Comparison of ENCODE assay signal across 11 cellular contexts in genomic region chr14:69572634-69573135, GRCh38. TPM values are rescaled to one million over a fixed set of nuclear protein-coding genes. Genes with fewer than 3 reads are reported as not detected.
DNase-seq lines count a peak whose midpoint lies in the region; TF ChIP-seq lines count a peak whose summit lies in the region.
"Had no signal": no experiment of that assay in that cellular context is flagged by ENCODE, and none has a peak within 500 bp of the region (broad histone marks: within the 10 kb centered on the region; RNA-seq: fewer than 3 reads in every experiment).

No MANE protein-coding gene starts in this region.

- peaks cover 3% of the 10 kb centered on the region for H3K27me3 Mint-ChIP-seq in Caco-2 (ENCODE audit: insufficient read depth, unreplicated experiment)

- no peak overlapping the region for H3K27ac Mint-ChIP-seq in Caco-2 (ENCODE audit: unreplicated experiment)
- H3K27ac Mint-ChIP-seq: natural killer cell had no signal

- H3K4me1 Mint-ChIP-seq in Caco-2 (ENCODE audit: low read depth, unreplicated experiment): peaks cover 31% of the 10 kb centered on the region

- no peak for TF ChIP-seq POLR2A in esophagus muscularis mucosa (IDR thresholded peaks at IDR 0.05; ENCODE audit: low read depth)

- H3K9me3 Mint-ChIP-seq in Caco-2 (ENCODE audit: unreplicated experiment): no peaks in the 10 kb centered on the region
- H3K9me3 Mint-ChIP-seq: natural killer cell had no signal

- no peak for TF ChIP-seq EP300 in esophagus muscularis mucosa (IDR thresholded peaks at IDR 0.05)

- CTCF ChIA-PET in Caco-2 (lab: Charles Lee): interaction anchor here (0.6 to 3.4 kb wide), 6 partner anchors 36 to 98 kb away, joined by 3 to 26 read pairs (median 4); no protein-coding TSS in a partner anchor

- H3K9me3 ChIP-seq in Caco-2 (no peaks in the 10 kb centered on the region), esophagus muscularis mucosa (no peaks in the 10 kb centered on the region), smooth muscle cell (replicated peaks; ENCODE audit: low read depth) (no peaks in the 10 kb centered on the region)

- H3K4me3 ChIP-seq in Caco-2 (ENCODE audit: low read depth, low read length) (peak overlapping the region; percentile 51), esophagus muscularis mucosa (peak overlapping the region; percentile 50 to 62 (median 54)), smooth muscle cell (peak overlapping the region; percentile 40)

- TF ChIP-seq CTCF in Caco-2 (IDR thresholded peaks at IDR 0.05; ENCODE audit: insufficient read depth in 1 of 2, low read depth in 1 of 2, low read length in 1 of 2, severe bottlenecking in 1 of 2, unreplicated experiment in 1 of 2): no peak
- TF ChIP-seq CTCF in esophagus muscularis mucosa (IDR thresholded peaks at IDR 0.05): no peak
- TF ChIP-seq CTCF in smooth muscle cell (IDR thresholded peaks at IDR 0.05; ENCODE audit: borderline replicate concordance, insufficient read depth, poor library complexity, severe bottlenecking): no peak

- peak overlapping the region; percentile 86 for H3K4me2 ChIP-seq in smooth muscle cell

- DNase-seq in Caco-2 (no peak), HuH-7 (ENCODE audit: low spot score) (peak; percentile 25), esophagus muscularis mucosa (ENCODE audit: extremely low spot score) (no peak), smooth muscle cell (lab: John Stamatoyannopoulos, UW; ENCODE audit: unreplicated experiment) (no peak), NCI-H1105 treated with DMSO at 0.1 percent for 48 hours (lab: John Stamatoyannopoulos, UW) (no peak), NCI-H187 treated with DMSO at 0.1 percent for 48 hours (lab: John Stamatoyannopoulos, UW) (no peak), HK-2 (ENCODE audit: unreplicated experiment) (no peak)
- DNase-seq: cortex of kidney, hypothalamus, natural killer cell had no signal

- no peak overlapping the region for H3K9ac ChIP-seq in smooth muscle cell (ENCODE audit: low read depth)

- H3K27me3 ChIP-seq in Caco-2 (replicated peaks; ENCODE audit: control insufficient read depth, insufficient read depth, low read length) (no peaks in the 10 kb centered on the region), esophagus muscularis mucosa (peaks cover 0 to 96% (median 57%) of the 10 kb centered on the region in 4 donors), smooth muscle cell (ENCODE audit: low read depth) (peaks cover 88% of the 10 kb centered on the region)

- H3K36me3 Mint-ChIP-seq in Caco-2 (ENCODE audit: insufficient read depth, unreplicated experiment): peaks cover 4% of the 10 kb centered on the region
- H3K36me3 Mint-ChIP-seq: natural killer cell had no signal

- no peak overlapping the region for H2AFZ ChIP-seq in smooth muscle cell (ENCODE audit: low read depth)

- H4K20me1 ChIP-seq in smooth muscle cell (ENCODE audit: low read depth): no peaks in the 10 kb centered on the region

- no peaks in the 10 kb centered on the region for H3F3A ChIP-seq in smooth muscle cell (ENCODE audit: low read depth)

- POLR2A ChIA-PET in Caco-2 (lab: Charles Lee): interaction anchor here (0.5 kb wide), 1 partner anchor 12 kb away, joined by 5 read pairs; no protein-coding TSS in a partner anchor

- H3K4me1 ChIP-seq in Caco-2 (peaks cover 46% of the 10 kb centered on the region), esophagus muscularis mucosa (peaks cover 28 to 43% (median 39%) of the 10 kb centered on the region in 4 donors), smooth muscle cell (ENCODE audit: low read depth) (no peaks in the 10 kb centered on the region)

- H3K4me3 Mint-ChIP-seq in Caco-2 (ENCODE audit: unreplicated experiment): peak overlapping the region; percentile 74

- intact Hi-C loops in Caco-2 (cut with micrococcal nuclease; ENCODE audit: unreplicated experiment) (loop anchor here (5.0 kb wide), 1 partner anchor 330 kb away; no protein-coding TSS in a partner anchor), esophagus muscularis mucosa (cut with DNase I) (loop anchor here (5.0 kb wide), 1 partner anchor 35 kb away; no protein-coding TSS in a partner anchor)

- no TSS peak for BruUV-seq in Caco-2 (replicated peaks; lab: Mats Ljungman, UMichigan)

- H3K79me2 ChIP-seq in smooth muscle cell (ENCODE audit: low read depth): no peaks in the 10 kb centered on the region

- no peaks in the 10 kb centered on the region for H3K36me3 ChIP-seq in Caco-2 (ENCODE audit: control insufficient read depth, insufficient read depth, low read length)
- H3K36me3 ChIP-seq in esophagus muscularis mucosa: no peaks in the 10 kb centered on the region
- H3K36me3 ChIP-seq in smooth muscle cell (ENCODE audit: low read depth): no peaks in the 10 kb centered on the region

- WGBS in esophagus muscularis mucosa: 37% methylated on average over 16 of the region's 66 CpGs
- WGBS in smooth muscle cell (ENCODE audit: low lambda C conversion rate): 83% methylated on average over 35 of the region's 66 CpGs

- no peak overlapping the region for H3K27ac ChIP-seq in esophagus muscularis mucosa (replicated peaks in 1 of 4)
- H3K27ac ChIP-seq in smooth muscle cell (ENCODE audit: low read depth): no peak overlapping the region

RNA-seq across cellular contexts. Expression of gene CCDC177, which starts 2.0 kb away (rescaled TPM):
- 0.56 and 0.82 TPM in 2 replicates for total RNA-seq in Caco-2 (2022)
- not detected for total RNA-seq in esophagus muscularis mucosa
- not detected in 2 replicates for total RNA-seq in smooth muscle cell
- not detected in 2 replicates for polyA plus RNA-seq in smooth muscle cell
- total RNA-seq: M059J, natural killer cell had no signal

RNA-seq across cellular contexts. Expression of gene SUSD6, which starts 38.7 kb away (rescaled TPM):
- total RNA-seq in Caco-2 (2022) (16.6 and 21.5 TPM in 2 replicates), esophagus muscularis mucosa (10 to 100 TPM; 21.2 to 89.5 (median 43.5) TPM), smooth muscle cell (20.3 and 25.9 TPM in 2 replicates)
- 14.4 and 15.8 TPM in 2 replicates for polyA plus RNA-seq in smooth muscle cell
